17 cellular contexts compared by ENCODE assay signal in the genomic region with DNA sequence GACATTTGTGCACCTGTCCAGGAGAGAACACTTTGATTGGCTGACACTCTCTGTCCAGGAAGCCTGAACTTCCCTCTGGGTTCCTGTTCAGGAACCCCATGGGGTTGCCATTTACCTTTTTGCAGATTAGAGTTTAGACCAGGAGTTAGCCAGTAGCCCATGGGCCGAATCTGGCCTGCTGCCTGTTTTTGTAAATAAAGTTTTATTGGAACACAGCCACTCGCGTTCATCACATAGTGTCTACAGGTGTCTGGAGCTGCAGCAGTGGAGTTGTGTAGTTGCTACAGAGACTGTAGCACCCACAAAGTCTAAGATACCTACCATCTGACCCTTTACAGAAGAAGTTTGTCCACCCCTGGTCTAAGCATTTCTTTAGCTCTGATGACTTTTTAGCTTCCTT.
"Had no signal": no experiment of that assay in that cellular context is flagged by ENCODE, and none has a peak within 500 bp of the region (broad histone marks: within the 10 kb centered on the region; RNA-seq: fewer than 3 reads in every experiment).

No MANE protein-coding gene starts in this region.

- DNase-seq: activated CD4-positive, alpha-beta T cell treated with anti-CD3 and anti-CD28 coated beads, Interleukin-2, amount 50 U/mL, for 1 hour; activated CD4-positive, CD25-positive, alpha-beta regulatory T cell; activated naive CD4-positive, alpha-beta T cell treated with anti-CD3 and anti-CD28 coated beads, Interleukin-2, amount 50 U/mL, for 16 hours; activated T-cell treated with anti-CD3 and anti-CD28 coated beads, Interleukin-2, amount 50 U/mL, for 1 hour; caudate nucleus; cortex of kidney; effector memory CD8-positive, alpha-beta T cell; glutamatergic neuron; left cardiac atrium; lower lobe of right lung; midbrain; retina; small intestine had no signal

- ATAC-seq: effector memory CD8-positive, alpha-beta T cell; left cardiac atrium; lower lobe of right lung had no signal

- H3K9me3 Mint-ChIP-seq: effector memory CD8-positive, alpha-beta T cell; neural progenitor cell had no signal

- H3K27ac ChIP-seq: adrenal gland, lower lobe of right lung, neural progenitor cell had no signal

- H2AFZ ChIP-seq: neural progenitor cell had no signal

- H3K36me3 ChIP-seq: neural progenitor cell had no signal

- H3K4me3 ChIP-seq: adrenal gland, lower lobe of right lung, neural progenitor cell, tibial artery, vagina had no signal

- H3K27me3 Mint-ChIP-seq: effector memory CD8-positive, alpha-beta T cell had no signal

- FAIRE-seq: small intestine had no signal

- H3K27ac Mint-ChIP-seq: effector memory CD8-positive, alpha-beta T cell; neural progenitor cell had no signal

- H3K4me3 Mint-ChIP-seq: effector memory CD8-positive, alpha-beta T cell; neural progenitor cell had no signal

- H3K9me3 ChIP-seq: adrenal gland, lower lobe of right lung, tibial artery, vagina had no signal

- H3K27me3 ChIP-seq: adrenal gland, neural progenitor cell, tibial artery, vagina had no signal

- H3K9ac ChIP-seq: neural progenitor cell had no signal

- H3K4me2 ChIP-seq: neural progenitor cell had no signal
